In the genomic region with DNA sequence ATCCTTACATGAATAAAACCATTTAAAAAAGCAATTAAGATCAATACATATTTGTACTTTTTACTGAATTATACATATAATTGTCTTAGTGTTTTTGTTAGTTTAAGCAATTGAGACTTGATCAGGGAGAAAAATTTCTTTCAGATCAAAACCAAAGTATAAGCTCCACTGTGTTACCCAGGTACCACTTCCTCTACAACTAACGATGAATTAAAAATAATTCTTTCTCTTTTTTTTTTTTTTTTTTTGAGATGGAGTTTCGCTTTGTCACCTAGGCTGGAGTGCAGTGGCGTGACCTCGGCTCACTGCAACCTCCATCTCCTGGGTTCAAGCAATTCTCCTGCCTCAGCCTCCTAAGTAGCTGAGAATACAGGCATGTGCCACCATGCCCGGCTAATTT, we compare ENCODE assay signal across 15 cellular contexts. TPM values are rescaled to one million over a fixed set of nuclear protein-coding genes. Genes with fewer than 3 reads are reported as not detected.
"Had no signal": no experiment of that assay in that cellular context is flagged by ENCODE, and none has a peak within 500 bp of the region (broad histone marks: within the 10 kb centered on the region; RNA-seq: fewer than 3 reads in every experiment).

No MANE protein-coding gene starts in this region.

- H3K9me3 ChIP-seq: lower lobe of right lung, transverse colon had no signal

- H3K4me3 ChIP-seq: lower lobe of right lung, SK-N-MC, smooth muscle cell, transverse colon had no signal

- ATAC-seq: lower lobe of right lung, right cardiac atrium, WTC11 had no signal

- H3K36me3 ChIP-seq: lower lobe of right lung, transverse colon had no signal

- H3K27ac Mint-ChIP-seq: immature natural killer cell, nephron, progenitor cell of endocrine pancreas, WTC11 had no signal

- H3K27ac ChIP-seq: lower lobe of right lung, SK-N-MC, transverse colon had no signal

- H3K4me2 ChIP-seq: smooth muscle cell had no signal

- H3K27me3 Mint-ChIP-seq: progenitor cell of endocrine pancreas had no signal

- H3K4me3 Mint-ChIP-seq: nephron, WTC11 had no signal

- H3K9me3 Mint-ChIP-seq: immature natural killer cell, nephron, WTC11 had no signal

- DNase-seq: activated CD8-positive, alpha-beta memory T cell treated with anti-CD3 and anti-CD28 coated beads, Interleukin-2, amount 50 U/mL, for 48 hours; activated effector memory CD4-positive, alpha-beta T cell treated with anti-CD3 and anti-CD28 coated beads, Interleukin-2, amount 50 U/mL, for 16 hours; caudate nucleus; immature natural killer cell; lower lobe of right lung; occipital lobe; right cardiac atrium; transverse colon had no signal

- H3K36me3 Mint-ChIP-seq: immature natural killer cell, WTC11 had no signal

- H3K4me1 ChIP-seq: lower lobe of right lung, transverse colon had no signal

- H3K27me3 ChIP-seq: transverse colon had no signal

- H3K4me1 Mint-ChIP-seq: WTC11 had no signal

RNA-seq across cellular contexts. Expression of a gene that starts 6.8 kb away (rescaled TPM):
- total RNA-seq: epithelial cell of proximal tubule; lower lobe of right lung; occipital lobe; progenitor cell of endocrine pancreas; right cardiac atrium; smooth muscle cell; T-helper 1 cell treated with Interleukin-12 subunit alpha and Interleukin-12 subunit beta and Interleukin-4 antibody, amounts not matched to agents 30 ng/mL and 1 ng/mL, for 36 hours; transverse colon; WTC11 had no signal
- polyA plus RNA-seq: immature natural killer cell, right cardiac atrium, smooth muscle cell had no signal
